Comparison of ENCODE assay signal across 1 cellular context in genomic region chr10:79293841-79294705, GRCh38.
A peak's percentile ranks its signal among the peaks of the same experiment; 100 is the strongest.
TF ChIP-seq lines count a peak whose summit lies in the region.

No MANE protein-coding gene starts in this region.

TF ChIP-seq in SK-N-SH, 30 proteins besides CTCF, POLR2A, EP300 and RAD21 (continued from another document):
- no peak for TF ChIP-seq USF2 (IDR thresholded peaks at IDR 0.05; ENCODE audit: borderline replicate concordance, low read depth, low read length)
- TF ChIP-seq NRF1 (IDR thresholded peaks at IDR 0.05; ENCODE audit: low read depth, low read length), result no peak
- TF ChIP-seq USF1 (IDR thresholded peaks at IDR 0.05; ENCODE audit: borderline replicate concordance, low read depth), result no peak
- peak; percentile 78 for TF ChIP-seq FOSL2 (IDR thresholded peaks at IDR 0.05; ENCODE audit: borderline replicate concordance, low read depth)
- TF ChIP-seq GATA2 (CRISPR knock-in tag; IDR thresholded peaks at IDR 0.05), result no peak
- no peak for TF ChIP-seq ELF1 (IDR thresholded peaks at IDR 0.05)
- no peak for TF ChIP-seq NFIC (IDR thresholded peaks at IDR 0.05; ENCODE audit: borderline replicate concordance)
